ENCODE assay signal across 20 cellular contexts in the genomic region with DNA sequence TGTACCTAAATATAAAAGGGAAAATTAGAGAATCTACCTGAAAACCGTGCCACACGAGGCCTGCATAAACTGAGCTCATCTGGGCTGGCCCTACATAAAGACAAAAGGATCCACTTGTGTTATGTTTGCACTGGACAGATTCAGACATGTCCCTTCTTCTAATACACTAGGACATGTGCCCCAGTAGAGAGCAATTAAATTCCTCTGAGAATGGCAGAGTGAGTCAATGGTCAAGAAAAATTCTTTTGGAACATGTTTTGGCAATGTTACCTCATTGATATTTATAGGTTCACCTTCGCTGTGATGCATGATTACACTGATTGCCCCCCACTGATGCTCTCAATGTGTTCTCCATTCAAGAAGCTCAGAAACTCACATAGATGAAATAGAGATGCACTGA.
A peak's percentile ranks its signal among the peaks of the same experiment; 100 is the strongest.
DNase-seq lines count a peak whose midpoint lies in the region; ATAC-seq and TF ChIP-seq lines count a peak whose summit lies in the region.
"Had no signal": no experiment of that assay in that cellular context is flagged by ENCODE, and none has a peak within 500 bp of the region (broad histone marks: within the 10 kb centered on the region; RNA-seq: fewer than 3 reads in every experiment).

No MANE protein-coding gene starts in this region.

- intact Hi-C loops in left ventricle myocardium superior (cut with micrococcal nuclease) (no loop called here), Right ventricle myocardium superior (cut with DNase I) (no loop called here)

- peaks cover 24% of the 10 kb centered on the region for H3K4me1 ChIP-seq in GM23248 (ENCODE audit: insufficient read depth)
- H3K4me1 ChIP-seq: upper lobe of right lung had no signal

- no peaks in the 10 kb centered on the region for H3K9me3 ChIP-seq in GM23248 (ENCODE audit: low read depth)
- H3K9me3 ChIP-seq: upper lobe of right lung had no signal

- H3K9me3 Mint-ChIP-seq in mesothelial cell of epicardium, result no peaks in the 10 kb centered on the region
- no peaks in the 10 kb centered on the region for H3K9me3 Mint-ChIP-seq in chondrocyte (ENCODE audit: low read depth)
- H3K9me3 Mint-ChIP-seq: activated naive CD4-positive, alpha-beta T cell treated with anti-CD3 and anti-CD28 coated beads for 36 hours; nephron; T-helper 1 cell treated with Interleukin-12 subunit alpha and Interleukin-12 subunit beta and Interleukin-4 antibody, amounts not matched to agents 30 μg/mL and 1 μg/mL, for 36 hours had no signal

- H3K4me2 ChIP-seq in GM23248 (ENCODE audit: unreplicated experiment), result no peak overlapping the region

- H3K4me3 Mint-ChIP-seq in mesothelial cell of epicardium, result no peak overlapping the region
- H3K4me3 Mint-ChIP-seq in chondrocyte (ENCODE audit: unreplicated experiment), result no peak overlapping the region
- H3K4me3 Mint-ChIP-seq: activated naive CD4-positive, alpha-beta T cell treated with anti-CD3 and anti-CD28 coated beads for 36 hours; nephron; T-helper 1 cell treated with Interleukin-12 subunit alpha and Interleukin-12 subunit beta and Interleukin-4 antibody, amounts not matched to agents 30 μg/mL and 1 μg/mL, for 36 hours had no signal

- TF ChIP-seq CTCF in astrocyte of the spinal cord (IDR thresholded peaks at IDR 0.05; ENCODE audit: low read depth, low read length) (no peak), mesothelial cell of epicardium (IDR thresholded peaks at IDR 0.05; ENCODE audit: unreplicated experiment) (no peak), chondrocyte (IDR thresholded peaks at IDR 0.05) (no peak)

- ATAC-seq in GM18517 (IDR thresholded peaks at IDR 0.05; ENCODE audit: unreplicated experiment) (no peak), left ventricle myocardium superior (no peak), Right ventricle myocardium superior (ENCODE audit: poor library complexity) (no peak)
- ATAC-seq: upper lobe of right lung had no signal

- H3F3A ChIP-seq in GM23248 (ENCODE audit: insufficient read depth), result peaks cover 6% of the 10 kb centered on the region; the same call in 1 of the 2 replicates

- H3K36me3 Mint-ChIP-seq in mesothelial cell of epicardium, result peaks cover 23% of the 10 kb centered on the region
- peaks cover 22% of the 10 kb centered on the region for H3K36me3 Mint-ChIP-seq in chondrocyte (ENCODE audit: low read depth)

- no peak overlapping the region for H3K9ac ChIP-seq in GM23248

- H3K4me3 ChIP-seq in GM23248, result no peak overlapping the region
- no peak overlapping the region for H3K4me3 ChIP-seq in astrocyte of the spinal cord (ENCODE audit: low read depth, low read length)
- H3K4me3 ChIP-seq: coronary artery, upper lobe of right lung had no signal

- peaks cover 13% of the 10 kb centered on the region for H3K4me1 Mint-ChIP-seq in mesothelial cell of epicardium
- H3K4me1 Mint-ChIP-seq in chondrocyte (ENCODE audit: low read depth), result peaks cover 12% of the 10 kb centered on the region
- H3K4me1 Mint-ChIP-seq: nephron had no signal

- H3K27ac ChIP-seq in GM23248, result no peak overlapping the region
- H3K27ac ChIP-seq: coronary artery, upper lobe of right lung had no signal

- in situ Hi-C loops in GM23248 (cut with MboI), result no loop called here
- in situ Hi-C loops in astrocyte of the spinal cord (cut with HindIII; ENCODE audit: low sequenced_read_pairs), result no loop called here

- no peaks in the 10 kb centered on the region for H3K79me2 ChIP-seq in GM23248 (ENCODE audit: insufficient read depth)

- H2AFZ ChIP-seq in GM23248, result no peak overlapping the region

- DNase-seq in GM23248, result peak; percentile 6
- peak; percentile 38 for DNase-seq in NCI-H146 treated with DMSO at 0.1 percent for 48 hours (lab: John Stamatoyannopoulos, UW; ENCODE audit: unreplicated experiment)
- peak; percentile 10 for DNase-seq in astrocyte of the spinal cord (ENCODE audit: low read depth, low spot score)
- no peak for DNase-seq in mesothelial cell of epicardium (ENCODE audit: low spot score in 2 of 2, unreplicated experiment in 2 of 2)
- DNase-seq in left ventricle myocardium superior, result no peak
- DNase-seq in chondrocyte (ENCODE audit: low spot score), result no peak
- no peak for DNase-seq in Right ventricle myocardium superior
- DNase-seq: activated naive CD4-positive, alpha-beta T cell treated with anti-CD3 and anti-CD28 coated beads for 36 hours; EL; foreskin melanocyte; kidney glomerular epithelial cell; NCI-H1436 treated with DMSO at 0.1 percent for 48 hours; NCI-H226; stimulated activated CD4-positive, alpha-beta T cell treated with anti-CD3 and anti-CD28 coated beads, Interleukin-2, amount 100 ng/mL, for 48 hours; upper lobe of right lung had no signal

- peak overlapping the region; percentile 9 for H3K27ac Mint-ChIP-seq in mesothelial cell of epicardium
- H3K27ac Mint-ChIP-seq in chondrocyte (ENCODE audit: unreplicated experiment), result no peak overlapping the region
- H3K27ac Mint-ChIP-seq: activated naive CD4-positive, alpha-beta T cell treated with anti-CD3 and anti-CD28 coated beads for 36 hours; nephron; T-helper 1 cell treated with Interleukin-12 subunit alpha and Interleukin-12 subunit beta and Interleukin-4 antibody, amounts not matched to agents 30 μg/mL and 1 μg/mL, for 36 hours had no signal

- 95% methylated on average over 3 of the region's 3 CpGs for WGBS in GM23248 (ENCODE audit: low coverage in 1 of 2, low lambda C conversion rate in 2 of 2, missing lambda C conversion rate in 2 of 2), 2 experiments

- H3K9me2 ChIP-seq in GM23248 (ENCODE audit: insufficient read depth), result no peaks in the 10 kb centered on the region

- H4K20me1 ChIP-seq in GM23248 (ENCODE audit: insufficient read depth), result no peaks in the 10 kb centered on the region

- no peaks in the 10 kb centered on the region for H3K27me3 ChIP-seq in GM23248 (replicated peaks; ENCODE audit: insufficient read depth)
- H3K27me3 ChIP-seq: upper lobe of right lung had no signal

- H3K27me3 Mint-ChIP-seq in mesothelial cell of epicardium (ENCODE audit: low read depth) (no peaks in the 10 kb centered on the region), chondrocyte (ENCODE audit: low read depth) (no peaks in the 10 kb centered on the region)
- H3K27me3 Mint-ChIP-seq: progenitor cell of endocrine pancreas had no signal

- no peaks in the 10 kb centered on the region for H3K36me3 ChIP-seq in GM23248 (ENCODE audit: low read depth)

Comparison
In these comparisons a context has a peak if more than half of its experiments do, and no peak if none do; other contexts are left out.
1. DNase-seq: peak in GM23248 (single experiment), NCI-H146 treated with DMSO at 0.1 percent for 48 hours (single experiment) and astrocyte of the spinal cord (single experiment); none in mesothelial cell of epicardium (0 of 2), left ventricle myocardium superior (single experiment), chondrocyte (single experiment) and Right ventricle myocardium superior (single experiment).